In genomic region chr10:77049896-77050295, GRCh38 we compare ENCODE assay signal across 1 cellular context.
TF ChIP-seq lines count a peak whose summit lies in the region.

No MANE protein-coding gene starts in this region.

TF ChIP-seq in GM23338, 12 proteins besides CTCF, POLR2A, EP300 and RAD21 (continued from another document):
- TF ChIP-seq REST (IDR thresholded peaks at IDR 0.05; ENCODE audit: unreplicated experiment) = no peak
- no peak for TF ChIP-seq ZNF331 (CRISPR knock-in tag; IDR thresholded peaks at IDR 0.05; ENCODE audit: low read depth)
- no peak for TF ChIP-seq POLR2AphosphoS5 (IDR thresholded peaks at IDR 0.05; ENCODE audit: low read depth)
- no peak for TF ChIP-seq EZH2 (IDR thresholded peaks at IDR 0.05; ENCODE audit: low read depth, unreplicated experiment)
- no peak for TF ChIP-seq ETS1 (IDR thresholded peaks at IDR 0.05)
- TF ChIP-seq CREB1 (CRISPR knock-in tag; IDR thresholded peaks at IDR 0.05; ENCODE audit: low read depth) = no peak
- TF ChIP-seq NANOG (IDR thresholded peaks at IDR 0.05; ENCODE audit: borderline replicate concordance) = no peak
- no peak for TF ChIP-seq ZNF462 (CRISPR knock-in tag; IDR thresholded peaks at IDR 0.05)
- TF ChIP-seq EZH2phosphoT487 (IDR thresholded peaks at IDR 0.05; ENCODE audit: unreplicated experiment) = no peak
- no peak for TF ChIP-seq JUNB (IDR thresholded peaks at IDR 0.05; ENCODE audit: unreplicated experiment)
